Comparison of ENCODE assay signal across 14 cellular contexts in genomic region chr15:93152264-93152884, GRCh38.
DNase-seq lines count a peak whose midpoint lies in the region; ATAC-seq and TF ChIP-seq lines count a peak whose summit lies in the region.
"Had no signal": no experiment of that assay in that cellular context is flagged by ENCODE, and none has a peak within 500 bp of the region (broad histone marks: within the 10 kb centered on the region; RNA-seq: fewer than 3 reads in every experiment).

No MANE protein-coding gene starts in this region.

- H3K4me3 Mint-ChIP-seq in CD4-positive, alpha-beta T cell = no peak overlapping the region
- peak overlapping the region; percentile 66 for H3K4me3 Mint-ChIP-seq in natural killer cell

- H4K91ac ChIP-seq in mesenchymal stem cell (ENCODE audit: low read length) = no peak overlapping the region

- H3K9me3 Mint-ChIP-seq in CD4-positive, alpha-beta T cell = peaks cover 2% of the 10 kb centered on the region
- no peaks in the 10 kb centered on the region for H3K9me3 Mint-ChIP-seq in natural killer cell
- H3K9me3 Mint-ChIP-seq: activated naive CD4-positive, alpha-beta T cell treated with anti-CD3 and anti-CD28 coated beads, Interleukin-2, amount 50 U/mL, for 72 hours had no signal

- no peak overlapping the region for H3K27ac Mint-ChIP-seq in CD4-positive, alpha-beta T cell
- peak overlapping the region in 1 of 2 donors; percentile 72 for H3K27ac Mint-ChIP-seq in natural killer cell
- H3K27ac Mint-ChIP-seq: activated naive CD4-positive, alpha-beta T cell treated with anti-CD3 and anti-CD28 coated beads, Interleukin-2, amount 50 U/mL, for 72 hours had no signal

- H2BK15ac ChIP-seq in mesenchymal stem cell (ENCODE audit: low read depth, poor library complexity, severe bottlenecking) = no peak overlapping the region

- H3K4me2 ChIP-seq in mesenchymal stem cell (ENCODE audit: low read length, poor library complexity, severe bottlenecking) = no peak overlapping the region

- H3K36me3 ChIP-seq in KOPT-K1 (ENCODE audit: insufficient read depth, low read length) (no peaks in the 10 kb centered on the region), mesenchymal stem cell (ENCODE audit: control insufficient read depth in 1 of 2, insufficient read depth in 2 of 2, low read depth in 1 of 2, low read length in 2 of 2) (no peaks in the 10 kb centered on the region)

- H3K27ac ChIP-seq in CD4-positive, alpha-beta T cell (ENCODE audit: low read depth, low read length) = no peak overlapping the region
- peak overlapping the region; percentile 30 for H3K27ac ChIP-seq in KOPT-K1 (ENCODE audit: low read depth, low read length, poor library complexity, severe bottlenecking)
- H3K27ac ChIP-seq in mesenchymal stem cell (ENCODE audit: low read length, poor library complexity, severe bottlenecking) = no peak overlapping the region
- H3K27ac ChIP-seq in coronary artery = no peak overlapping the region
- H3K27ac ChIP-seq: C4-2B had no signal

- H3K27me3 ChIP-seq in CD4-positive, alpha-beta T cell (ENCODE audit: control insufficient read depth, insufficient read depth, low read length) = no peaks in the 10 kb centered on the region
- H3K27me3 ChIP-seq in mesenchymal stem cell (ENCODE audit: control insufficient read depth in 1 of 2, insufficient read depth in 1 of 2, low read length in 2 of 2) = peaks cover 0 to 5% of the 10 kb centered on the region in 2 experiments

- DNase-seq in CD4-positive, alpha-beta T cell = peak in 7 of 10 experiments; percentile 1 to 31 (median 10)
- DNase-seq in activated effector memory CD4-positive, alpha-beta T cell treated with Interleukin-2 at 50 U/mL for 16 hours = peak; percentile 33
- DNase-seq in natural killer cell (peak; percentile 32), mesenchymal stem cell (no peak), coronary artery (ENCODE audit: low spot score) (no peak), EL (no peak)
- DNase-seq: GF-D8; NCI-H1436 treated with DMSO at 0.1 percent for 48 hours; NCI-H526; stimulated activated CD4-positive, alpha-beta T cell treated with anti-CD3 and anti-CD28 coated beads, Interleukin-2, amount 100 ng/mL, for 48 hours had no signal

- no peak overlapping the region for H2AFZ ChIP-seq in mesenchymal stem cell (ENCODE audit: low read depth, low read length)

- WGBS in mesenchymal stem cell = 68% methylated on average over 6 of the region's 7 CpGs

- TF ChIP-seq CTCF in CD4-positive, alpha-beta T cell (IDR thresholded peaks at IDR 0.05) = no peak
- no peak for TF ChIP-seq CTCF in natural killer cell (IDR thresholded peaks at IDR 0.05)
- TF ChIP-seq CTCF in coronary artery (IDR thresholded peaks at IDR 0.05) = no peak

- no peak overlapping the region for H2BK5ac ChIP-seq in mesenchymal stem cell (ENCODE audit: low read depth, low read length, poor library complexity, severe bottlenecking)

- intact Hi-C loops in CD4-positive, alpha-beta T cell (cut with DNase I, micrococcal nuclease) = no loop called here
- intact Hi-C loops in natural killer cell (cut with micrococcal nuclease) = loop anchor here (5.0 kb wide), 1 partner anchor 65 kb away; the partner anchor contains the start of gene RGMA

- H3K9ac ChIP-seq in mesenchymal stem cell (ENCODE audit: low read length) = no peak overlapping the region

- H3K9me3 ChIP-seq in CD4-positive, alpha-beta T cell (ENCODE audit: control insufficient read depth, low read length) = no peaks in the 10 kb centered on the region
- H3K9me3 ChIP-seq in KOPT-K1 (ENCODE audit: insufficient read depth, low read length, poor library complexity, severe bottlenecking) (no peaks in the 10 kb centered on the region), mesenchymal stem cell (ENCODE audit: control insufficient read depth, low read length) (peaks cover 4% of the 10 kb centered on the region)

- peak; percentile 67 for ATAC-seq in CD4-positive, alpha-beta T cell (ENCODE audit: poor library complexity)
- ATAC-seq in natural killer cell = peak; percentile 86 to 99 (median 92)
- no peak for ATAC-seq in HG02642 (IDR thresholded peaks at IDR 0.05; ENCODE audit: poor library complexity, unreplicated experiment)

- H3K4me3 ChIP-seq in mesenchymal stem cell (ENCODE audit: insufficient read depth in 1 of 2, low read depth in 1 of 2, low read length in 2 of 2) (no peak overlapping the region), coronary artery (no peak overlapping the region)

- POLR2A ChIA-PET in CD4-positive, alpha-beta T cell (lab: Charles Lee) = no interaction called here

- no peaks in the 10 kb centered on the region for H3K4me1 ChIP-seq in mesenchymal stem cell (ENCODE audit: control insufficient read depth, insufficient read depth, low read depth, low read length)

- H3K14ac ChIP-seq in mesenchymal stem cell (ENCODE audit: low read length in 2 of 2) = no peak overlapping the region

- no peak overlapping the region for H3K23ac ChIP-seq in mesenchymal stem cell (ENCODE audit: low read length in 2 of 2)

- no peak overlapping the region for H2BK120ac ChIP-seq in mesenchymal stem cell (ENCODE audit: low read depth, low read length)

- H4K8ac ChIP-seq in mesenchymal stem cell (ENCODE audit: low read length) = no peak overlapping the region

- H3K36me3 Mint-ChIP-seq in CD4-positive, alpha-beta T cell (ENCODE audit: low read depth) = no peaks in the 10 kb centered on the region
- H3K36me3 Mint-ChIP-seq in natural killer cell = no peaks in the 10 kb centered on the region
- H3K36me3 Mint-ChIP-seq: activated naive CD4-positive, alpha-beta T cell treated with anti-CD3 and anti-CD28 coated beads, Interleukin-2, amount 50 U/mL, for 72 hours had no signal

- H3K4ac ChIP-seq in mesenchymal stem cell (ENCODE audit: low read depth in 1 of 2, low read length in 2 of 2) = no peak overlapping the region

- no peak overlapping the region for H3K18ac ChIP-seq in mesenchymal stem cell (ENCODE audit: low read depth in 1 of 2, low read length in 2 of 2)

- CTCF ChIA-PET in CD4-positive, alpha-beta T cell (lab: Charles Lee) = no interaction called here

- H2AK5ac ChIP-seq in mesenchymal stem cell (ENCODE audit: low read length, severe bottlenecking) = no peak overlapping the region

- peaks cover 9% of the 10 kb centered on the region for H3K27me3 Mint-ChIP-seq in CD4-positive, alpha-beta T cell
- H3K27me3 Mint-ChIP-seq in natural killer cell (ENCODE audit: low read depth in 2 of 2) = peaks cover 24 to 59% of the 10 kb centered on the region in 2 donors

- H3K4me1 Mint-ChIP-seq in CD4-positive, alpha-beta T cell (ENCODE audit: low read depth) = peaks cover 16% of the 10 kb centered on the region
- peaks cover 28 to 34% of the 10 kb centered on the region in 2 donors for H3K4me1 Mint-ChIP-seq in natural killer cell

- no peaks in the 10 kb centered on the region for H3K79me1 ChIP-seq in mesenchymal stem cell (replicated peaks; ENCODE audit: low read length, poor library complexity, severe bottlenecking)

- no peak overlapping the region for H2BK12ac ChIP-seq in mesenchymal stem cell (ENCODE audit: low read length in 2 of 2)

Comparison
In these comparisons a context has a peak if more than half of its experiments do, and no peak if none do; other contexts are left out.
1. DNase-seq: peak in CD4-positive, alpha-beta T cell (7 of 10), activated effector memory CD4-positive, alpha-beta T cell treated with Interleukin-2 at 50 U/mL for 16 hours (single experiment) and natural killer cell (single experiment); none in mesenchymal stem cell (single experiment), coronary artery (single experiment) and EL (single experiment).